Comparison of ENCODE assay signal across 1 cellular context in the genomic region with DNA sequence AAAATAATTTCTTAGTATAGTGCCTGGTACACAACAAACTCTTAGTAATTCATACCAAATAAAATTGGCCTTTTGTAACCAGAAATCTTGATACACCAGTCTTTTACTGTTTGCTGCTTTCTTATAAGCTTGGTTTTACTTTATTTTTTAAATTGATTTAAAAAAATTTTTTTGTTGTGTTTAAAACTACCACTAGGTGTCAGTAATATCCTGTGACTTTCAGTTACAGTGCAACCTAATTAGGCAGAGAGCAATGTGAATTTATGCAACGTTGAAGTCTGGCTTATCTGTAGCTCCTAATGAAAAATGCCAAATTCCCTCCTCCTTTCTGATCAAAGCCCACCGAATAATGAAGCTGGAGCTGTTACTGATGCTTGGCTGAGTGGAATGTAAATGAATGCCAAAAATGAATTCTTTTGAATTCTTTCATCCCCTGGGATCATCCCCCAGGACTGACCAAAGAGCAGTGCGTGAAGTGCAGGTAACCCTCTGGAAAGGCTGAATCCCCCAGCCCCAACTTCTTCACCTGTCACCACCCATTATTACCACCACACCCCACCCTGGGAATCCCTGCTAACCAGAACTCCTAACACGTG.
TF ChIP-seq lines count a peak whose summit lies in the region.

No MANE protein-coding gene starts in this region.

TF ChIP-seq in HepG2, 621 proteins besides CTCF, POLR2A, EP300 and RAD21 (continued from another document and continues in another):
- TF ChIP-seq, protein P1, sequence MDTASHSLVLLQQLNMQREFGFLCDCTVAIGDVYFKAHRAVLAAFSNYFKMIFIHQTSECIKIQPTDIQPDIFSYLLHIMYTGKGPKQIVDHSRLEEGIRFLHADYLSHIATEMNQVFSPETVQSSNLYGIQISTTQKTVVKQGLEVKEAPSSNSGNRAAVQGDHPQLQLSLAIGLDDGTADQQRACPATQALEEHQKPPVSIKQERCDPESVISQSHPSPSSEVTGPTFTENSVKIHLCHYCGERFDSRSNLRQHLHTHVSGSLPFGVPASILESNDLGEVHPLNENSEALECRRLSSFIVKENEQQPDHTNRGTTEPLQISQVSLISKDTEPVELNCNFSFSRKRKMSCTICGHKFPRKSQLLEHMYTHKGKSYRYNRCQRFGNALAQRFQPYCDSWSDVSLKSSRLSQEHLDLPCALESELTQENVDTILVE (CRISPR knock-in tag; IDR thresholded peaks at IDR 0.05), result no peak
- TF ChIP-seq NFIB (CRISPR knock-in tag; IDR thresholded peaks at IDR 0.05; ENCODE audit: borderline replicate concordance), result no peak
- TF ChIP-seq GATAD1 (CRISPR knock-in tag; IDR thresholded peaks at IDR 0.05), result no peak
- TF ChIP-seq MEIS2 (CRISPR knock-in tag; IDR thresholded peaks at IDR 0.05), result no peak
- no peak for TF ChIP-seq ZNF101 (CRISPR knock-in tag; IDR thresholded peaks at IDR 0.05; ENCODE audit: borderline replicate concordance, low read depth)
- TF ChIP-seq KMT2A (CRISPR knock-in tag; IDR thresholded peaks at IDR 0.05), result no peak
- no peak for TF ChIP-seq ZNF30 (CRISPR knock-in tag; IDR thresholded peaks at IDR 0.05)
- no peak for TF ChIP-seq SRY (CRISPR knock-in tag; IDR thresholded peaks at IDR 0.05)
- TF ChIP-seq MZF1 (CRISPR knock-in tag; IDR thresholded peaks at IDR 0.05; ENCODE audit: borderline replicate concordance), result no peak
- TF ChIP-seq RXRA (CRISPR knock-in tag; IDR thresholded peaks at IDR 0.05), result no peak
- TF ChIP-seq, protein P2, sequence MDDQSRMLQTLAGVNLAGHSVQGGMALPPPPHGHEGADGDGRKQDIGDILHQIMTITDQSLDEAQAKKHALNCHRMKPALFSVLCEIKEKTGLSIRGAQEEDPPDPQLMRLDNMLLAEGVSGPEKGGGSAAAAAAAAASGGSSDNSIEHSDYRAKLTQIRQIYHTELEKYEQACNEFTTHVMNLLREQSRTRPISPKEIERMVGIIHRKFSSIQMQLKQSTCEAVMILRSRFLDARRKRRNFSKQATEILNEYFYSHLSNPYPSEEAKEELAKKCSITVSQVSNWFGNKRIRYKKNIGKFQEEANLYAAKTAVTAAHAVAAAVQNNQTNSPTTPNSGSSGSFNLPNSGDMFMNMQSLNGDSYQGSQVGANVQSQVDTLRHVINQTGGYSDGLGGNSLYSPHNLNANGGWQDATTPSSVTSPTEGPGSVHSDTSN (CRISPR knock-in tag; IDR thresholded peaks at IDR 0.05; ENCODE audit: borderline replicate concordance), result no peak
- no peak for TF ChIP-seq ZNF839 (CRISPR knock-in tag; IDR thresholded peaks at IDR 0.05; ENCODE audit: borderline replicate concordance)
- TF ChIP-seq, protein P3, sequence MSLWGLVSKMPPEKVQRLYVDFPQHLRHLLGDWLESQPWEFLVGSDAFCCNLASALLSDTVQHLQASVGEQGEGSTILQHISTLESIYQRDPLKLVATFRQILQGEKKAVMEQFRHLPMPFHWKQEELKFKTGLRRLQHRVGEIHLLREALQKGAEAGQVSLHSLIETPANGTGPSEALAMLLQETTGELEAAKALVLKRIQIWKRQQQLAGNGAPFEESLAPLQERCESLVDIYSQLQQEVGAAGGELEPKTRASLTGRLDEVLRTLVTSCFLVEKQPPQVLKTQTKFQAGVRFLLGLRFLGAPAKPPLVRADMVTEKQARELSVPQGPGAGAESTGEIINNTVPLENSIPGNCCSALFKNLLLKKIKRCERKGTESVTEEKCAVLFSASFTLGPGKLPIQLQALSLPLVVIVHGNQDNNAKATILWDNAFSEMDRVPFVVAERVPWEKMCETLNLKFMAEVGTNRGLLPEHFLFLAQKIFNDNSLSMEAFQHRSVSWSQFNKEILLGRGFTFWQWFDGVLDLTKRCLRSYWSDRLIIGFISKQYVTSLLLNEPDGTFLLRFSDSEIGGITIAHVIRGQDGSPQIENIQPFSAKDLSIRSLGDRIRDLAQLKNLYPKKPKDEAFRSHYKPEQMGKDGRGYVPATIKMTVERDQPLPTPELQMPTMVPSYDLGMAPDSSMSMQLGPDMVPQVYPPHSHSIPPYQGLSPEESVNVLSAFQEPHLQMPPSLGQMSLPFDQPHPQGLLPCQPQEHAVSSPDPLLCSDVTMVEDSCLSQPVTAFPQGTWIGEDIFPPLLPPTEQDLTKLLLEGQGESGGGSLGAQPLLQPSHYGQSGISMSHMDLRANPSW (CRISPR knock-in tag; IDR thresholded peaks at IDR 0.05; ENCODE audit: borderline replicate concordance), result no peak
- TF ChIP-seq ZNF564 (CRISPR knock-in tag; IDR thresholded peaks at IDR 0.05), result no peak
- TF ChIP-seq ZNF350 (CRISPR knock-in tag; IDR thresholded peaks at IDR 0.05; ENCODE audit: borderline replicate concordance, low read depth), result no peak
- no peak for TF ChIP-seq ZFP62 (CRISPR knock-in tag; IDR thresholded peaks at IDR 0.05)
- no peak for TF ChIP-seq KAT7 (CRISPR knock-in tag; IDR thresholded peaks at IDR 0.05; ENCODE audit: borderline replicate concordance)
- TF ChIP-seq, protein P4, sequence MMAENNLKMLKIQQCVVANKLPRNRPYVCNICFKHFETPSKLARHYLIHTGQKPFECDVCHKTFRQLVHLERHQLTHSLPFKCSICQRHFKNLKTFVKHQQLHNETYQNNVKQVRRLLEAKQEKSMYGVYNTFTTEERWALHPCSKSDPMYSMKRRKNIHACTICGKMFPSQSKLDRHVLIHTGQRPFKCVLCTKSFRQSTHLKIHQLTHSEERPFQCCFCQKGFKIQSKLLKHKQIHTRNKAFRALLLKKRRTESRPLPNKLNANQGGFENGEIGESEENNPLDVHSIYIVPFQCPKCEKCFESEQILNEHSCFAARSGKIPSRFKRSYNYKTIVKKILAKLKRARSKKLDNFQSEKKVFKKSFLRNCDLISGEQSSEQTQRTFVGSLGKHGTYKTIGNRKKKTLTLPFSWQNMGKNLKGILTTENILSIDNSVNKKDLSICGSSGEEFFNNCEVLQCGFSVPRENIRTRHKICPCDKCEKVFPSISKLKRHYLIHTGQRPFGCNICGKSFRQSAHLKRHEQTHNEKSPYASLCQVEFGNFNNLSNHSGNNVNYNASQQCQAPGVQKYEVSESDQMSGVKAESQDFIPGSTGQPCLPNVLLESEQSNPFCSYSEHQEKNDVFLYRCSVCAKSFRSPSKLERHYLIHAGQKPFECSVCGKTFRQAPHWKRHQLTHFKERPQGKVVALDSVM (CRISPR knock-in tag; IDR thresholded peaks at IDR 0.05), result no peak
- no peak for TF ChIP-seq NFYB (CRISPR knock-in tag; IDR thresholded peaks at IDR 0.05)
- TF ChIP-seq MTF2 (CRISPR knock-in tag; IDR thresholded peaks at IDR 0.05; ENCODE audit: borderline replicate concordance), result no peak
- TF ChIP-seq ZNF772 (CRISPR knock-in tag; IDR thresholded peaks at IDR 0.05), result no peak
- no peak for TF ChIP-seq PAX8 (CRISPR knock-in tag; IDR thresholded peaks at IDR 0.05; ENCODE audit: borderline replicate concordance)
- no peak for TF ChIP-seq ZNF879 (CRISPR knock-in tag; IDR thresholded peaks at IDR 0.05)
- TF ChIP-seq, protein P5, sequence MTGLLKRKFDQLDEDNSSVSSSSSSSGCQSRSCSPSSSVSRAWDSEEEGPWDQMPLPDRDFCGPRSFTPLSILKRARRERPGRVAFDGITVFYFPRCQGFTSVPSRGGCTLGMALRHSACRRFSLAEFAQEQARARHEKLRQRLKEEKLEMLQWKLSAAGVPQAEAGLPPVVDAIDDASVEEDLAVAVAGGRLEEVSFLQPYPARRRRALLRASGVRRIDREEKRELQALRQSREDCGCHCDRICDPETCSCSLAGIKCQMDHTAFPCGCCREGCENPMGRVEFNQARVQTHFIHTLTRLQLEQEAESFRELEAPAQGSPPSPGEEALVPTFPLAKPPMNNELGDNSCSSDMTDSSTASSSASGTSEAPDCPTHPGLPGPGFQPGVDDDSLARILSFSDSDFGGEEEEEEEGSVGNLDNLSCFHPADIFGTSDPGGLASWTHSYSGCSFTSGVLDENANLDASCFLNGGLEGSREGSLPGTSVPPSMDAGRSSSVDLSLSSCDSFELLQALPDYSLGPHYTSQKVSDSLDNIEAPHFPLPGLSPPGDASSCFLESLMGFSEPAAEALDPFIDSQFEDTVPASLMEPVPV (CRISPR knock-in tag; IDR thresholded peaks at IDR 0.05), result no peak
- no peak for TF ChIP-seq GZF1 (CRISPR knock-in tag; IDR thresholded peaks at IDR 0.05)
- TF ChIP-seq ZNF484 (CRISPR knock-in tag; IDR thresholded peaks at IDR 0.05; ENCODE audit: borderline replicate concordance, low read depth), result no peak
- TF ChIP-seq, protein P6, sequence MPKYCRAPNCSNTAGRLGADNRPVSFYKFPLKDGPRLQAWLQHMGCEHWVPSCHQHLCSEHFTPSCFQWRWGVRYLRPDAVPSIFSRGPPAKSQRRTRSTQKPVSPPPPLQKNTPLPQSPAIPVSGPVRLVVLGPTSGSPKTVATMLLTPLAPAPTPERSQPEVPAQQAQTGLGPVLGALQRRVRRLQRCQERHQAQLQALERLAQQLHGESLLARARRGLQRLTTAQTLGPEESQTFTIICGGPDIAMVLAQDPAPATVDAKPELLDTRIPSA (CRISPR knock-in tag; IDR thresholded peaks at IDR 0.05; ENCODE audit: borderline replicate concordance), result no peak
- TF ChIP-seq ZNF224 (CRISPR knock-in tag; IDR thresholded peaks at IDR 0.05), result no peak
- TF ChIP-seq CBX5 (CRISPR knock-in tag; IDR thresholded peaks at IDR 0.05; ENCODE audit: borderline replicate concordance), result no peak
- TF ChIP-seq NFE2L2 (IDR thresholded peaks at IDR 0.05; ENCODE audit: low read length), result no peak
- TF ChIP-seq JARID2 (CRISPR knock-in tag; IDR thresholded peaks at IDR 0.05; ENCODE audit: insufficient replicate concordance), result no peak
- TF ChIP-seq SMC3 (IDR thresholded peaks at IDR 0.05; ENCODE audit: low read length), result peak; percentile 83
- no peak for TF ChIP-seq PAWR (CRISPR knock-in tag; IDR thresholded peaks at IDR 0.05; ENCODE audit: borderline replicate concordance)
- no peak for TF ChIP-seq U2AF1 (optimal IDR thresholded peaks at IDR 0.05; ENCODE audit: low read depth, low read length)
- no peak for TF ChIP-seq ZNF44 (CRISPR knock-in tag; IDR thresholded peaks at IDR 0.05)
- no peak for TF ChIP-seq RNF2 (conservative IDR thresholded peaks at IDR 0.05; ENCODE audit: low read depth)
- no peak for TF ChIP-seq ZNF83 (CRISPR knock-in tag; IDR thresholded peaks at IDR 0.05; ENCODE audit: borderline replicate concordance)
- no peak for TF ChIP-seq SMARCE1 (IDR thresholded peaks at IDR 0.05; ENCODE audit: borderline replicate concordance)
- TF ChIP-seq, protein P7, sequence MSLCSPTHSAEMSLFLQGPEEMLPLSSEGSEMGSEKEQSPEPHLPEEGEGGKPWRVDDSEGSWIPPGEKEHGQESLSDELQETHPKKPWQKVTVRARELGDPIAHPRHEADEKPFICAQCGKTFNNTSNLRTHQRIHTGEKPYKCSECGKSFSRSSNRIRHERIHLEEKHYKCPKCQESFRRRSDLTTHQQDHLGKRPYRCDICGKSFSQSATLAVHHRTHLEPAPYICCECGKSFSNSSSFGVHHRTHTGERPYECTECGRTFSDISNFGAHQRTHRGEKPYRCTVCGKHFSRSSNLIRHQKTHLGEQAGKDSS (CRISPR knock-in tag; IDR thresholded peaks at IDR 0.05; ENCODE audit: borderline replicate concordance, low read depth), result no peak
- TF ChIP-seq CAMTA2 (CRISPR knock-in tag; IDR thresholded peaks at IDR 0.05; ENCODE audit: borderline replicate concordance), result no peak
- TF ChIP-seq MEIS1 (CRISPR knock-in tag; IDR thresholded peaks at IDR 0.05; ENCODE audit: borderline replicate concordance), result no peak
- TF ChIP-seq NCOR1 (IDR thresholded peaks at IDR 0.05; ENCODE audit: borderline replicate concordance, low read length), result 0 out of 2 replicates have a peak, but pooled peaks have one; percentile 32
- TF ChIP-seq, protein P8, sequence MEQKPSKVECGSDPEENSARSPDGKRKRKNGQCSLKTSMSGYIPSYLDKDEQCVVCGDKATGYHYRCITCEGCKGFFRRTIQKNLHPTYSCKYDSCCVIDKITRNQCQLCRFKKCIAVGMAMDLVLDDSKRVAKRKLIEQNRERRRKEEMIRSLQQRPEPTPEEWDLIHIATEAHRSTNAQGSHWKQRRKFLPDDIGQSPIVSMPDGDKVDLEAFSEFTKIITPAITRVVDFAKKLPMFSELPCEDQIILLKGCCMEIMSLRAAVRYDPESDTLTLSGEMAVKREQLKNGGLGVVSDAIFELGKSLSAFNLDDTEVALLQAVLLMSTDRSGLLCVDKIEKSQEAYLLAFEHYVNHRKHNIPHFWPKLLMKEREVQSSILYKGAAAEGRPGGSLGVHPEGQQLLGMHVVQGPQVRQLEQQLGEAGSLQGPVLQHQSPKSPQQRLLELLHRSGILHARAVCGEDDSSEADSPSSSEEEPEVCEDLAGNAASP (CRISPR knock-in tag; IDR thresholded peaks at IDR 0.05; ENCODE audit: borderline replicate concordance), result no peak
- TF ChIP-seq ISL2 (CRISPR knock-in tag; IDR thresholded peaks at IDR 0.05), result 0 out of 2 replicates have a peak, but pooled peaks have one; percentile 14
- TF ChIP-seq ZNF256 (CRISPR knock-in tag; conservative IDR thresholded peaks at IDR 0.05), result no peak
- TF ChIP-seq, protein P9, sequence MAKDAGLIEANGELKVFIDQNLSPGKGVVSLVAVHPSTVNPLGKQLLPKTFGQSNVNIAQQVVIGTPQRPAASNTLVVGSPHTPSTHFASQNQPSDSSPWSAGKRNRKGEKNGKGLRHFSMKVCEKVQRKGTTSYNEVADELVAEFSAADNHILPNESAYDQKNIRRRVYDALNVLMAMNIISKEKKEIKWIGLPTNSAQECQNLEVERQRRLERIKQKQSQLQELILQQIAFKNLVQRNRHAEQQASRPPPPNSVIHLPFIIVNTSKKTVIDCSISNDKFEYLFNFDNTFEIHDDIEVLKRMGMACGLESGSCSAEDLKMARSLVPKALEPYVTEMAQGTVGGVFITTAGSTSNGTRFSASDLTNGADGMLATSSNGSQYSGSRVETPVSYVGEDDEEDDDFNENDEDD (CRISPR knock-in tag; IDR thresholded peaks at IDR 0.05; ENCODE audit: borderline replicate concordance), result no peak
- TF ChIP-seq, protein P10, sequence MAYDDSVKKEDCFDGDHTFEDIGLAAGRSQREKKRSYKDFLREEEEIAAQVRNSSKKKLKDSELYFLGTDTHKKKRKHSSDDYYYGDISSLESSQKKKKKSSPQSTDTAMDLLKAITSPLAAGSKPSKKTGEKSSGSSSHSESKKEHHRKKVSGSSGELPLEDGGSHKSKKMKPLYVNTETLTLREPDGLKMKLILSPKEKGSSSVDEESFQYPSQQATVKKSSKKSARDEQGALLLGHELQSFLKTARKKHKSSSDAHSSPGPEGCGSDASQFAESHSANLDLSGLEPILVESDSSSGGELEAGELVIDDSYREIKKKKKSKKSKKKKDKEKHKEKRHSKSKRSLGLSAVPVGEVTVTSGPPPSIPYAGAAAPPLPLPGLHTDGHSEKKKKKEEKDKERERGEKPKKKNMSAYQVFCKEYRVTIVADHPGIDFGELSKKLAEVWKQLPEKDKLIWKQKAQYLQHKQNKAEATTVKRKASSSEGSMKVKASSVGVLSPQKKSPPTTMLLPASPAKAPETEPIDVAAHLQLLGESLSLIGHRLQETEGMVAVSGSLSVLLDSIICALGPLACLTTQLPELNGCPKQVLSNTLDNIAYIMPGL (CRISPR knock-in tag; IDR thresholded peaks at IDR 0.05; ENCODE audit: borderline replicate concordance in 1 of 2, low read depth in 1 of 2), result 0 out of 4 replicates have a peak, but pooled peaks of 1 of the 2 experiments have one; percentile 26
- TF ChIP-seq ZBTB7B (CRISPR knock-in tag; IDR thresholded peaks at IDR 0.05), result no peak
- TF ChIP-seq, protein P11, sequence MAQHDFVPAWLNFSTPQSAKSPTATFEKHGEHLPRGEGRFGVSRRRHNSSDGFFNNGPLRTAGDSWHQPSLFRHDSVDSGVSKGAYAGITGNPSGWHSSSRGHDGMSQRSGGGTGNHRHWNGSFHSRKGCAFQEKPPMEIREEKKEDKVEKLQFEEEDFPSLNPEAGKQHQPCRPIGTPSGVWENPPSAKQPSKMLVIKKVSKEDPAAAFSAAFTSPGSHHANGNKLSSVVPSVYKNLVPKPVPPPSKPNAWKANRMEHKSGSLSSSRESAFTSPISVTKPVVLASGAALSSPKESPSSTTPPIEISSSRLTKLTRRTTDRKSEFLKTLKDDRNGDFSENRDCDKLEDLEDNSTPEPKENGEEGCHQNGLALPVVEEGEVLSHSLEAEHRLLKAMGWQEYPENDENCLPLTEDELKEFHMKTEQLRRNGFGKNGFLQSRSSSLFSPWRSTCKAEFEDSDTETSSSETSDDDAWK (CRISPR knock-in tag; IDR thresholded peaks at IDR 0.05), result no peak
- no peak for TF ChIP-seq FOSL1 (CRISPR knock-in tag; IDR thresholded peaks at IDR 0.05; ENCODE audit: borderline replicate concordance)
